1 cellular context compared by ENCODE assay signal in genomic region chr2:223062304-223062845, GRCh38.
TF ChIP-seq lines count a peak whose summit lies in the region.

No MANE protein-coding gene starts in this region.

TF ChIP-seq in SK-N-SH, 30 proteins besides CTCF, POLR2A, EP300 and RAD21 (continued from another document):
- TF ChIP-seq REST (IDR thresholded peaks at IDR 0.05; ENCODE audit: low read depth, low read length) (no peak), ZBTB33 (IDR thresholded peaks at IDR 0.05; ENCODE audit: borderline replicate concordance, low read depth) (no peak), CHD2 (IDR thresholded peaks at IDR 0.05; ENCODE audit: low read length, partially characterized antibody) (no peak), EZH2phosphoT487 (IDR thresholded peaks at IDR 0.05; ENCODE audit: borderline replicate concordance, low read depth) (no peak), TCF12 (IDR thresholded peaks at IDR 0.05) (peak; percentile 65), RXRA (IDR thresholded peaks at IDR 0.05; ENCODE audit: borderline replicate concordance, low read depth) (no peak), TAF1 (IDR thresholded peaks at IDR 0.05; ENCODE audit: borderline replicate concordance, low read depth, low read length) (no peak), GABPA (IDR thresholded peaks at IDR 0.05; ENCODE audit: low read depth) (no peak), FOXM1 (IDR thresholded peaks at IDR 0.05; ENCODE audit: low read depth) (0 out of 2 replicates have a peak, but pooled peaks have one; percentile 8)
